In genomic region chr4:39470402-39470801, GRCh38 we compare ENCODE assay signal across 22 cellular contexts.
"Had no signal": no experiment of that assay in that cellular context is flagged by ENCODE, and none has a peak within 500 bp of the region (broad histone marks: within the 10 kb centered on the region; RNA-seq: fewer than 3 reads in every experiment).

No MANE protein-coding gene starts in this region.

- ATAC-seq: stimulated activated naive CD8-positive, alpha-beta T cell treated with anti-CD3 and anti-CD28 coated beads, Interleukin-15, Interleukin-2, amounts not matched to agents 100 U/mL and 50 U/mL, for 24 hours had no signal

- H3K9me3 Mint-ChIP-seq: activated CD4-positive, alpha-beta T cell treated with anti-CD3 and anti-CD28 coated beads, Interleukin-2, amount 10 ng/mL, durations not matched to agents 24 days and 14 days; activated naive CD4-positive, alpha-beta T cell treated with anti-CD3 and anti-CD28 coated beads for 36 hours; activated T-cell treated with anti-CD3 and anti-CD28 coated beads, Interleukin-2, amount 50 U/mL, for 24 hours; nephron progenitor cell; type B pancreatic cell had no signal

- H3K4me3 ChIP-seq: coronary artery, lower lobe of right lung, testis had no signal

- H3K27ac ChIP-seq: lower lobe of right lung had no signal

- H3K27me3 Mint-ChIP-seq: activated CD4-positive, alpha-beta T cell treated with anti-CD3 and anti-CD28 coated beads, Interleukin-2, amount 10 ng/mL, durations not matched to agents 24 days and 14 days; activated T-cell treated with anti-CD3 and anti-CD28 coated beads, Interleukin-2, amount 50 U/mL, for 24 hours; type B pancreatic cell had no signal

- H3K9me3 ChIP-seq: lower lobe of right lung, testis had no signal

- H3K27ac Mint-ChIP-seq: activated CD8-positive, alpha-beta T cell treated with anti-CD3 and anti-CD28 coated beads, Interleukin-2, amount 10 ng/mL, durations not matched to agents 7 days and 5 days; activated T-cell treated with anti-CD3 and anti-CD28 coated beads, Interleukin-2, amount 50 U/mL, for 24 hours; nephron progenitor cell had no signal

- H3K4me3 Mint-ChIP-seq: activated CD4-positive, alpha-beta T cell treated with anti-CD3 and anti-CD28 coated beads, Interleukin-2, amount 10 ng/mL, durations not matched to agents 24 days and 14 days; activated CD8-positive, alpha-beta T cell treated with anti-CD3 and anti-CD28 coated beads, Interleukin-2, amount 10 ng/mL, durations not matched to agents 7 days and 5 days; activated naive CD4-positive, alpha-beta T cell treated with anti-CD3 and anti-CD28 coated beads for 36 hours; activated T-cell treated with anti-CD3 and anti-CD28 coated beads, Interleukin-2, amount 50 U/mL, for 24 hours; nephron progenitor cell; type B pancreatic cell had no signal

- H3K4me1 ChIP-seq: lower lobe of right lung, testis had no signal

- H3K27me3 ChIP-seq: brain microvascular endothelial cell, testis had no signal

- DNase-seq: activated CD4-positive, alpha-beta T cell treated with anti-CD3 and anti-CD28 coated beads, Interleukin-2, amount 10 ng/mL, durations not matched to agents 24 days and 14 days; activated CD4-positive, CD25-positive, alpha-beta regulatory T cell; activated CD8-positive, alpha-beta T cell treated with anti-CD3 and anti-CD28 coated beads, Interleukin-2, amount 10 ng/mL, durations not matched to agents 7 days and 5 days; activated naive CD4-positive, alpha-beta T cell treated with anti-CD3 and anti-CD28 coated beads for 36 hours; activated T-cell treated with anti-CD3 and anti-CD28 coated beads, Interleukin-2, amount 50 U/mL, for 24 hours; aorta; brain microvascular endothelial cell; central memory CD4-positive, alpha-beta T cell; effector CD4-positive, alpha-beta T cell; left cardiac atrium; lower lobe of right lung; nephron progenitor cell; nucleus accumbens; posterior cingulate gyrus; stimulated activated CD4-positive, alpha-beta T cell treated with anti-CD3 and anti-CD28 coated beads, Interleukin-12 subunit alpha, Interleukin-12 subunit beta, amount 100 ng/mL, for 4 hours; stimulated activated CD4-positive, alpha-beta T cell treated with anti-CD3 and anti-CD28 coated beads, Interleukin-1b, Interleukin-23, amount 100 ng/mL, for 48 hours; stimulated activated naive CD8-positive, alpha-beta T cell treated with anti-CD3 and anti-CD28 coated beads, Interleukin-15, Interleukin-2, amounts not matched to agents 100 U/mL and 50 U/mL, for 24 hours; T-helper 1 cell; T-helper 9 cell; testis had no signal
